ENCODE assay signal across 1 cellular context in genomic region chr1:110407260-110408210, GRCh38.
TF ChIP-seq lines count a peak whose summit lies in the region.

Gene LAMTOR5 (minus strand): TSS chr1:110407694. CDS start chr1:110407620, 74 bp downstream.

TF ChIP-seq in HEK293, 187 proteins besides CTCF, POLR2A, EP300 and RAD21 (continued from another document):
- TF ChIP-seq ZFP69B (tag by site-specific recombination; IDR thresholded peaks at IDR 0.05): 0 out of 2 replicates have a peak, but pooled peaks have one; percentile 24
- no peak for TF ChIP-seq ZNF830 (tag by site-specific recombination; IDR thresholded peaks at IDR 0.05; ENCODE audit: low read depth)
- peak; percentile 89 for TF ChIP-seq SP3 (tag by site-specific recombination; IDR thresholded peaks at IDR 0.05)
- no peak for TF ChIP-seq ZSCAN18 (tag by site-specific recombination; IDR thresholded peaks at IDR 0.05)
- 0 out of 2 replicates have a peak, but pooled peaks have one; percentile 35 for TF ChIP-seq ZNF146 (tag by site-specific recombination; IDR thresholded peaks at IDR 0.05)
- TF ChIP-seq, protein P1, sequence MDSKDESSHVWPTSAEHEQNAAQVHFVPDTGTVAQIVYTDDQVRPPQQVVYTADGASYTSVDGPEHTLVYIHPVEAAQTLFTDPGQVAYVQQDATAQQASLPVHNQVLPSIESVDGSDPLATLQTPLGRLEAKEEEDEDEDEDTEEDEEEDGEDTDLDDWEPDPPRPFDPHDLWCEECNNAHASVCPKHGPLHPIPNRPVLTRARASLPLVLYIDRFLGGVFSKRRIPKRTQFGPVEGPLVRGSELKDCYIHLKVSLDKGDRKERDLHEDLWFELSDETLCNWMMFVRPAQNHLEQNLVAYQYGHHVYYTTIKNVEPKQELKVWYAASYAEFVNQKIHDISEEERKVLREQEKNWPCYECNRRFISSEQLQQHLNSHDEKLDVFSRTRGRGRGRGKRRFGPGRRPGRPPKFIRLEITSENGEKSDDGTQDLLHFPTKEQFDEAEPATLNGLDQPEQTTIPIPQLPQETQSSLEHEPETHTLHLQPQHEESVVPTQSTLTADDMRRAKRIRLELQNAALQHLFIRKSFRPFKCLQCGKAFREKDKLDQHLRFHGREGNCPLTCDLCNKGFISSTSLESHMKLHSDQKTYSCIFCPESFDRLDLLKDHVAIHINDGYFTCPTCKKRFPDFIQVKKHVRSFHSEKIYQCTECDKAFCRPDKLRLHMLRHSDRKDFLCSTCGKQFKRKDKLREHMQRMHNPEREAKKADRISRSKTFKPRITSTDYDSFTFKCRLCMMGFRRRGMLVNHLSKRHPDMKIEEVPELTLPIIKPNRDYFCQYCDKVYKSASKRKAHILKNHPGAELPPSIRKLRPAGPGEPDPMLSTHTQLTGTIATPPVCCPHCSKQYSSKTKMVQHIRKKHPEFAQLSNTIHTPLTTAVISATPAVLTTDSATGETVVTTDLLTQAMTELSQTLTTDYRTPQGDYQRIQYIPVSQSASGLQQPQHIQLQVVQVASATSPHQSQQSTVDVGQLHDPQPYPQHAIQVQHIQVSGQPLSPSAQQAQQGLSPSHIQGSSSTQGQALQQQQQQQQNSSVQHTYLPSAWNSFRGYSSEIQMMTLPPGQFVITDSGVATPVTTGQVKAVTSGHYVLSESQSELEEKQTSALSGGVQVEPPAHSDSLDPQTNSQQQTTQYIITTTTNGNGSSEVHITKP (tag by site-specific recombination; IDR thresholded peaks at IDR 0.05): peak; percentile 81
- TF ChIP-seq, protein P2, sequence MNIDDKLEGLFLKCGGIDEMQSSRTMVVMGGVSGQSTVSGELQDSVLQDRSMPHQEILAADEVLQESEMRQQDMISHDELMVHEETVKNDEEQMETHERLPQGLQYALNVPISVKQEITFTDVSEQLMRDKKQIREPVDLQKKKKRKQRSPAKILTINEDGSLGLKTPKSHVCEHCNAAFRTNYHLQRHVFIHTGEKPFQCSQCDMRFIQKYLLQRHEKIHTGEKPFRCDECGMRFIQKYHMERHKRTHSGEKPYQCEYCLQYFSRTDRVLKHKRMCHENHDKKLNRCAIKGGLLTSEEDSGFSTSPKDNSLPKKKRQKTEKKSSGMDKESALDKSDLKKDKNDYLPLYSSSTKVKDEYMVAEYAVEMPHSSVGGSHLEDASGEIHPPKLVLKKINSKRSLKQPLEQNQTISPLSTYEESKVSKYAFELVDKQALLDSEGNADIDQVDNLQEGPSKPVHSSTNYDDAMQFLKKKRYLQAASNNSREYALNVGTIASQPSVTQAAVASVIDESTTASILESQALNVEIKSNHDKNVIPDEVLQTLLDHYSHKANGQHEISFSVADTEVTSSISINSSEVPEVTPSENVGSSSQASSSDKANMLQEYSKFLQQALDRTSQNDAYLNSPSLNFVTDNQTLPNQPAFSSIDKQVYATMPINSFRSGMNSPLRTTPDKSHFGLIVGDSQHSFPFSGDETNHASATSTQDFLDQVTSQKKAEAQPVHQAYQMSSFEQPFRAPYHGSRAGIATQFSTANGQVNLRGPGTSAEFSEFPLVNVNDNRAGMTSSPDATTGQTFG (tag by site-specific recombination; IDR thresholded peaks at IDR 0.05; ENCODE audit: borderline replicate concordance): no peak
- TF ChIP-seq ZNF658 (tag by site-specific recombination; IDR thresholded peaks at IDR 0.05): no peak
- TF ChIP-seq, protein P3, sequence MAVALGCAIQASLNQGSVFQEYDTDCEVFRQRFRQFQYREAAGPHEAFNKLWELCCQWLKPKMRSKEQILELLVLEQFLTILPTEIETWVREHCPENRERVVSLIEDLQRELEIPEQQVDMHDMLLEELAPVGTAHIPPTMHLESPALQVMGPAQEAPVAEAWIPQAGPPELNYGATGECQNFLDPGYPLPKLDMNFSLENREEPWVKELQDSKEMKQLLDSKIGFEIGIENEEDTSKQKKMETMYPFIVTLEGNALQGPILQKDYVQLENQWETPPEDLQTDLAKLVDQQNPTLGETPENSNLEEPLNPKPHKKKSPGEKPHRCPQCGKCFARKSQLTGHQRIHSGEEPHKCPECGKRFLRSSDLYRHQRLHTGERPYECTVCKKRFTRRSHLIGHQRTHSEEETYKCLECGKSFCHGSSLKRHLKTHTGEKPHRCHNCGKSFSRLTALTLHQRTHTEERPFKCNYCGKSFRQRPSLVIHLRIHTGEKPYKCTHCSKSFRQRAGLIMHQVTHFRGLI (tag by site-specific recombination; IDR thresholded peaks at IDR 0.05): no peak; the same call in 1 of the 2 replicates
- TF ChIP-seq ZNF501 (tag by site-specific recombination; IDR thresholded peaks at IDR 0.05): peak; percentile 97
- TF ChIP-seq, protein P4, sequence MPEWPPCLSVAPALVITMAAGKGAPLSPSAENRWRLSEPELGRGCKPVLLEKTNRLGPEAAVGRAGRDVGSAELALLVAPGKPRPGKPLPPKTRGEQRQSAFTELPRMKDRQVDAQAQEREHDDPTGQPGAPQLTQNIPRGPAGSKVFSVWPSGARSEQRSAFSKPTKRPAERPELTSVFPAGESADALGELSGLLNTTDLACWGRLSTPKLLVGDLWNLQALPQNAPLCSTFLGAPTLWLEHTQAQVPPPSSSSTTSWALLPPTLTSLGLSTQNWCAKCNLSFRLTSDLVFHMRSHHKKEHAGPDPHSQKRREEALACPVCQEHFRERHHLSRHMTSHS (tag by site-specific recombination; IDR thresholded peaks at IDR 0.05): peak; percentile 55; the same call in 1 of the 2 replicates
- no peak for TF ChIP-seq BCL11A (tag by site-specific recombination; IDR thresholded peaks at IDR 0.05; ENCODE audit: low read depth)
- TF ChIP-seq ZNF184 (tag by site-specific recombination; IDR thresholded peaks at IDR 0.05): no peak
- no peak for TF ChIP-seq ZNF350 (tag by site-specific recombination; IDR thresholded peaks at IDR 0.05)
- TF ChIP-seq ZBTB48 (tag by site-specific recombination; IDR thresholded peaks at IDR 0.05): peak; percentile 45; the same call in 1 of the 2 replicates
- no peak for TF ChIP-seq ZNF274 (IDR thresholded peaks at IDR 0.05; ENCODE audit: low read length)
- no peak for TF ChIP-seq ZNF274 (tag by site-specific recombination; IDR thresholded peaks at IDR 0.05; ENCODE audit: borderline replicate concordance)
- TF ChIP-seq ZIC2 (tag by site-specific recombination; IDR thresholded peaks at IDR 0.05): peak; percentile 64
- TF ChIP-seq ZNF121 (tag by site-specific recombination; IDR thresholded peaks at IDR 0.05): peak; percentile 24; the same call in 1 of the 2 replicates
- no peak for TF ChIP-seq ZNF555 (tag by site-specific recombination; conservative IDR thresholded peaks at IDR 0.05)
- no peak; the same call in 1 of the 2 replicates for TF ChIP-seq HOXD13 (CRISPR knock-in tag; IDR thresholded peaks at IDR 0.05; ENCODE audit: borderline replicate concordance)
- peak; percentile 37; the same call in 1 of the 2 replicates for TF ChIP-seq SCRT2 (tag by site-specific recombination; IDR thresholded peaks at IDR 0.05)
- peak; percentile 80 for TF ChIP-seq ZNF561 (tag by site-specific recombination; IDR thresholded peaks at IDR 0.05; ENCODE audit: borderline replicate concordance)
- no peak for TF ChIP-seq ZNF239 (tag by site-specific recombination; IDR thresholded peaks at IDR 0.05)
- TF ChIP-seq ZBTB20 (tag by site-specific recombination; IDR thresholded peaks at IDR 0.05): peak; percentile 91
- TF ChIP-seq ZNF76 (tag by site-specific recombination; IDR thresholded peaks at IDR 0.05; ENCODE audit: borderline replicate concordance, low read depth): peak; percentile 73
- TF ChIP-seq ZNF341 (tag by site-specific recombination; IDR thresholded peaks at IDR 0.05; ENCODE audit: low read depth): peak; percentile 85
- no peak for TF ChIP-seq ZNF433 (tag by site-specific recombination; IDR thresholded peaks at IDR 0.05; ENCODE audit: low read depth)
- TF ChIP-seq, protein P5, sequence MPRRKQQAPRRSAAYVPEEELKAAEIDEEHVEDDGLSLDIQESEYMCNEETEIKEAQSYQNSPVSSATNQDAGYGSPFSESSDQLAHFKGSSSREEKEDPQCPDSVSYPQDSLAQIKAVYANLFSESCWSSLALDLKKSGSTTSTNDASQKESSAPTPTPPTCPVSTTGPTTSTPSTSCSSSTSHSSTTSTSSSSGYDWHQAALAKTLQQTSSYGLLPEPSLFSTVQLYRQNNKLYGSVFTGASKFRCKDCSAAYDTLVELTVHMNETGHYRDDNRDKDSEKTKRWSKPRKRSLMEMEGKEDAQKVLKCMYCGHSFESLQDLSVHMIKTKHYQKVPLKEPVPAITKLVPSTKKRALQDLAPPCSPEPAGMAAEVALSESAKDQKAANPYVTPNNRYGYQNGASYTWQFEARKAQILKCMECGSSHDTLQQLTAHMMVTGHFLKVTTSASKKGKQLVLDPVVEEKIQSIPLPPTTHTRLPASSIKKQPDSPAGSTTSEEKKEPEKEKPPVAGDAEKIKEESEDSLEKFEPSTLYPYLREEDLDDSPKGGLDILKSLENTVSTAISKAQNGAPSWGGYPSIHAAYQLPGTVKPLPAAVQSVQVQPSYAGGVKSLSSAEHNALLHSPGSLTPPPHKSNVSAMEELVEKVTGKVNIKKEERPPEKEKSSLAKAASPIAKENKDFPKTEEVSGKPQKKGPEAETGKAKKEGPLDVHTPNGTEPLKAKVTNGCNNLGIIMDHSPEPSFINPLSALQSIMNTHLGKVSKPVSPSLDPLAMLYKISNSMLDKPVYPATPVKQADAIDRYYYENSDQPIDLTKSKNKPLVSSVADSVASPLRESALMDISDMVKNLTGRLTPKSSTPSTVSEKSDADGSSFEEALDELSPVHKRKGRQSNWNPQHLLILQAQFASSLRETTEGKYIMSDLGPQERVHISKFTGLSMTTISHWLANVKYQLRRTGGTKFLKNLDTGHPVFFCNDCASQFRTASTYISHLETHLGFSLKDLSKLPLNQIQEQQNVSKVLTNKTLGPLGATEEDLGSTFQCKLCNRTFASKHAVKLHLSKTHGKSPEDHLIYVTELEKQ (tag by site-specific recombination; IDR thresholded peaks at IDR 0.05; ENCODE audit: borderline replicate concordance): no peak; the same call in 1 of the 2 replicates
TF ChIP-seq in HEK293: peak in this region for 71.
